Comparison of ENCODE assay signal across 27 cellular contexts in the genomic region with DNA sequence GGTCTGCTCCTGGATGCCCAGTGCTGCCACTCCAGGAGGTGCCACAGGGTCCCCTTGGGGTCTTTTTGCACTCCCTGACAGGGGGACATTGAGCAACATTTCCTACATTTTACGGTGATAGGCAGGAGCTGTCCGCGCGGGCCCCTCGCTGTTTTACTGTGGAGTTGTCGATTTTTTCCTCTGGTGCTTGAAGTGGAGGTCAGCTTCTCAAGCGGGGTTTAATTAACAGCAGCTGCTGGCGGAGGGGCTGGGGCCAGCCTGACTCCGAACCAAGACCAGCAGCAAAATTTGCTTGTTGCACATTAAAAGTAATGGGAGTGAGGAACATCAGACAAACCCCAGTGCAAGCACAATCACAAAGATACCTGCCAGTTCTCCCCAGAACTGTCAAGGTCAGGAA. TPM values are rescaled to one million over a fixed set of nuclear protein-coding genes. Genes with fewer than 3 reads are reported as not detected.
A peak's percentile ranks its signal among the peaks of the same experiment; 100 is the strongest.
DNase-seq lines count a peak whose midpoint lies in the region; TF ChIP-seq lines count a peak whose summit lies in the region.
"Had no signal": no experiment of that assay in that cellular context is flagged by ENCODE, and none has a peak within 500 bp of the region (broad histone marks: within the 10 kb centered on the region; RNA-seq: fewer than 3 reads in every experiment).

No MANE protein-coding gene starts in this region.

- peaks cover under 1% of the 10 kb centered on the region for H3K9me3 Mint-ChIP-seq in neural progenitor cell
- H3K9me3 Mint-ChIP-seq: activated T-cell treated with anti-CD3 and anti-CD28 coated beads, Interleukin-2, amount 50 U/mL, for 72 hours; CD4-positive, CD25-positive, alpha-beta regulatory T cell had no signal

- no peak overlapping the region for H2AFZ ChIP-seq in neural progenitor cell (replicated peaks)

- H3K27ac Mint-ChIP-seq in neural progenitor cell, result peak overlapping the region; percentile 9
- H3K27ac Mint-ChIP-seq: activated T-cell treated with anti-CD3 and anti-CD28 coated beads, Interleukin-2, amount 50 U/mL, for 72 hours; CD4-positive, CD25-positive, alpha-beta regulatory T cell had no signal

- no peaks in the 10 kb centered on the region for H3K79me2 ChIP-seq in neural progenitor cell (ENCODE audit: low read depth)

- no peak overlapping the region for H3K4me3 ChIP-seq in BLaER1 treated with 17β-estradiol and CSF1 and Interleukin-3, amounts not matched to agents 10 nM and 100 nM
- H3K4me3 ChIP-seq in NB4 (ENCODE audit: low read depth, low read length) (no peak overlapping the region), neural progenitor cell (no peak overlapping the region)
- H3K4me3 ChIP-seq: coronary artery, MG63, spleen, testis had no signal

- peak overlapping the region in 3 of 11 experiments; percentile 2 to 41 (median 11); a peak in 2 of 22 replicates for H3K9ac ChIP-seq in BLaER1 treated with 17β-estradiol and CSF1 and Interleukin-3, amounts not matched to agents 10 nM and 100 nM
- H3K9ac ChIP-seq in neural progenitor cell, result no peak overlapping the region

- peaks cover 18% of the 10 kb centered on the region for H3K4me1 Mint-ChIP-seq in neural progenitor cell
- H3K4me1 Mint-ChIP-seq: CD4-positive, CD25-positive, alpha-beta regulatory T cell had no signal

- H3K27me3 Mint-ChIP-seq in neural progenitor cell (ENCODE audit: insufficient read depth, low read depth), result peaks cover 9% of the 10 kb centered on the region

- peaks cover 57 to 75% (median 66%) of the 10 kb centered on the region in 10 experiments for H3K4me1 ChIP-seq in BLaER1 treated with 17β-estradiol and CSF1 and Interleukin-3, amounts not matched to agents 10 nM and 100 nM
- H3K4me1 ChIP-seq in neural progenitor cell, result no peaks in the 10 kb centered on the region
- H3K4me1 ChIP-seq: testis had no signal

- H3K27ac ChIP-seq in BLaER1 treated with 17β-estradiol and CSF1 and Interleukin-3, amounts not matched to agents 10 nM and 100 nM, result peak overlapping the region in 4 of 11 experiments; percentile 37 to 60 (median 52); a peak in 6 of 22 replicates
- no peak overlapping the region for H3K27ac ChIP-seq in neural progenitor cell
- H3K27ac ChIP-seq: coronary artery, spleen, testis had no signal

- no peaks in the 10 kb centered on the region for H3K36me3 Mint-ChIP-seq in neural progenitor cell
- H3K36me3 Mint-ChIP-seq: CD4-positive, CD25-positive, alpha-beta regulatory T cell had no signal

- peak overlapping the region; percentile 22 to 82 (median 62) for H3K4me2 ChIP-seq in BLaER1 treated with 17β-estradiol and CSF1 and Interleukin-3, amounts not matched to agents 10 nM and 100 nM
- no peak overlapping the region for H3K4me2 ChIP-seq in neural progenitor cell

- H3K27me3 ChIP-seq in BLaER1 treated with 17β-estradiol and CSF1 and Interleukin-3, amounts not matched to agents 10 nM and 100 nM, result no peaks in the 10 kb centered on the region
- no peaks in the 10 kb centered on the region for H3K27me3 ChIP-seq in neural progenitor cell
- H3K27me3 ChIP-seq: MG63, spleen, testis had no signal

- no peaks in the 10 kb centered on the region for H3K36me3 ChIP-seq in BLaER1 treated with 17β-estradiol and CSF1 and Interleukin-3, amounts not matched to agents 10 nM and 100 nM
- no peaks in the 10 kb centered on the region for H3K36me3 ChIP-seq in neural progenitor cell
- H3K36me3 ChIP-seq: MG63, spleen had no signal

- TF ChIP-seq CTCF in NB4 (IDR thresholded peaks at IDR 0.05; ENCODE audit: low read depth, low read length), result no peak
- no peak for TF ChIP-seq CTCF in neural progenitor cell (IDR thresholded peaks at IDR 0.05)

- H3F3A ChIP-seq in neural progenitor cell (ENCODE audit: low read depth), result peaks cover under 1% of the 10 kb centered on the region

- H4K20me1 ChIP-seq in BLaER1 treated with 17β-estradiol and CSF1 and Interleukin-3, amounts not matched to agents 10 nM and 100 nM, result no peaks in the 10 kb centered on the region
- H4K20me1 ChIP-seq in neural progenitor cell (ENCODE audit: low read depth), result no peaks in the 10 kb centered on the region

- H3K4me3 Mint-ChIP-seq in neural progenitor cell, result no peak overlapping the region
- H3K4me3 Mint-ChIP-seq: activated T-cell treated with anti-CD3 and anti-CD28 coated beads, Interleukin-2, amount 50 U/mL, for 72 hours had no signal

- DNase-seq in NB4 (ENCODE audit: low read depth) (peak; percentile 33), fibroblast of gingiva (ENCODE audit: low read depth) (peak; percentile 25), neural progenitor cell (ENCODE audit: low spot score) (no peak), iPS-NIHi11 (ENCODE audit: low spot score) (no peak), GM19238 (ENCODE audit: insufficient read length, low spot score) (no peak)
- no peak for DNase-seq in stimulated activated CD8-positive, alpha-beta memory T cell treated with anti-CD3 and anti-CD28 coated beads, Interleukin-4, amount 100 ng/mL, for 48 hours
- DNase-seq: activated CD4-positive, alpha-beta T cell treated with anti-CD3 and anti-CD28 coated beads for 48 hours; activated naive CD4-positive, alpha-beta T cell treated with Interleukin-2 at 50 U/mL for 16 hours; activated T-cell treated with anti-CD3 and anti-CD28 coated beads, Interleukin-2, amount 50 U/mL, for 72 hours; CD4-positive, CD25-positive, alpha-beta regulatory T cell; DMS 273 treated with DMSO at 0.1 percent for 48 hours; KBM-7; left colon; mesendoderm; NCI-H1436 treated with DMSO at 0.1 percent for 48 hours; NCI-H2107; NCI-H524 treated with DMSO at 0.1 percent for 48 hours; nucleus accumbens; RPMI8226; spleen; stimulated activated CD4-positive, alpha-beta T cell treated with anti-CD3 and anti-CD28 coated beads, Interleukin-2, amount 100 ng/mL, for 48 hours; stimulated activated naive CD4-positive, alpha-beta T cell treated with Interleukin-2 at 50 U/mL for 16 hours; testis had no signal

- H3K9me3 ChIP-seq in BLaER1 treated with 17β-estradiol and CSF1 and Interleukin-3, amounts not matched to agents 10 nM and 100 nM (replicated peaks in 1 of 11), result no peaks in the 10 kb centered on the region
- H3K9me3 ChIP-seq in neural progenitor cell (ENCODE audit: low read depth), result no peaks in the 10 kb centered on the region
- H3K9me3 ChIP-seq: MG63, spleen, testis had no signal

- no peak for TF ChIP-seq POLR2A in NB4 (IDR thresholded peaks at IDR 0.05; ENCODE audit: extremely low read depth, insufficient read length)

RNA-seq across cellular contexts. Expression of a gene that starts 13.2 kb away (rescaled TPM):
- 0.22 and 0.25 TPM in 2 replicates for total RNA-seq in neural progenitor cell (ENCODE audit: low replicate concordance)
- total RNA-seq: H1 had no signal

RNA-seq across cellular contexts. Expression of a gene that starts 27.3 kb away (rescaled TPM):
- total RNA-seq in neural progenitor cell (ENCODE audit: low replicate concordance), result 0.24 and 1.2 TPM in 2 replicates

Comparison
In these comparisons a context has a peak if more than half of its experiments do, and no peak if none do; other contexts are left out.
1. DNase-seq: peak in NB4 (single experiment) and fibroblast of gingiva (single experiment); none in neural progenitor cell (single experiment), iPS-NIHi11 (single experiment), stimulated activated CD8-positive, alpha-beta memory T cell treated with anti-CD3 and anti-CD28 coated beads, Interleukin-4, amount 100 ng/mL, for 48 hours (single experiment) and GM19238 (single experiment).